31 cellular contexts compared by ENCODE assay signal in genomic region chr3:133529809-133530208, GRCh38.
"Had no signal": no experiment of that assay in that cellular context is flagged by ENCODE, and none has a peak within 500 bp of the region (broad histone marks: within the 10 kb centered on the region; RNA-seq: fewer than 3 reads in every experiment).

No MANE protein-coding gene starts in this region.

- H3K4me3 ChIP-seq: neural progenitor cell, ovary, psoas muscle, skin epidermis, smooth muscle cell, spleen, suprapubic skin, testis, tibial artery, transverse colon, vagina had no signal

- H3K4me3 Mint-ChIP-seq: naive B cell; natural killer cell; nephron; neural progenitor cell; stimulated activated naive B cell treated with anti-CD40 and anti-IgM and Interleukin-4, amounts not matched to agents 10 μg/mL and 1 μg/mL and 100 μg/mL, for 72 hours; stimulated activated naive CD8-positive, alpha-beta T cell treated with anti-CD3 and anti-CD28 coated beads, Interleukin-15, amount 100 ng/mL, for 72 hours; type B pancreatic cell had no signal

- ATAC-seq: natural killer cell; psoas muscle; right cardiac atrium; sciatic nerve; stimulated activated naive B cell treated with anti-CD40 and anti-IgM and Interleukin-4, amounts not matched to agents 10 μg/mL and 1 μg/mL and 100 μg/mL, for 72 hours; stimulated activated naive CD8-positive, alpha-beta T cell treated with anti-CD3 and anti-CD28 coated beads, Interleukin-15, amount 100 ng/mL, for 72 hours; stimulated activated naive CD8-positive, alpha-beta T cell treated with anti-CD3 and anti-CD28 coated beads, Interleukin-15, Interleukin-2, amounts not matched to agents 100 U/mL and 50 U/mL, for 24 hours had no signal

- H2AFZ ChIP-seq: parathyroid adenoma had no signal

- H3K36me3 Mint-ChIP-seq: natural killer cell; neural progenitor cell; stimulated activated naive B cell treated with anti-CD40 and anti-IgM and Interleukin-4, amounts not matched to agents 10 μg/mL and 1 μg/mL and 100 μg/mL, for 72 hours; type B pancreatic cell had no signal

- H3K4me2 ChIP-seq: neural progenitor cell, smooth muscle cell had no signal

- H3K9me3 Mint-ChIP-seq: nephron, type B pancreatic cell had no signal

- H3K9ac ChIP-seq: neural progenitor cell, parathyroid adenoma had no signal

- H3K27ac ChIP-seq: neural progenitor cell, ovary, parathyroid adenoma, psoas muscle, skin epidermis, suprapubic skin, testis, tibial artery, transverse colon, vagina had no signal

- H3K9me3 ChIP-seq: ovary, psoas muscle, suprapubic skin, testis, tibial artery, transverse colon, vagina had no signal

- FAIRE-seq: urothelium cell line had no signal

- H3K4me1 ChIP-seq: neural progenitor cell, parathyroid adenoma, psoas muscle, suprapubic skin, testis, tibial artery had no signal

- H3K27me3 ChIP-seq: neural progenitor cell, ovary, spleen, suprapubic skin, testis, tibial artery, transverse colon, vagina had no signal

- H3K4me1 Mint-ChIP-seq: natural killer cell had no signal

- H3K36me3 ChIP-seq: neural progenitor cell, ovary, spleen, suprapubic skin, tibial artery, transverse colon, vagina had no signal

- H3K27me3 Mint-ChIP-seq: progenitor cell of endocrine pancreas; stimulated activated naive CD8-positive, alpha-beta T cell treated with anti-CD3 and anti-CD28 coated beads, Interleukin-15, amount 100 ng/mL, for 72 hours; type B pancreatic cell had no signal

- H3K27ac Mint-ChIP-seq: naive B cell; natural killer cell; nephron; neural progenitor cell; progenitor cell of endocrine pancreas; stimulated activated naive B cell treated with anti-CD40 and anti-IgM and Interleukin-4, amounts not matched to agents 10 μg/mL and 1 μg/mL and 100 μg/mL, for 72 hours; stimulated activated naive CD8-positive, alpha-beta T cell treated with anti-CD3 and anti-CD28 coated beads, Interleukin-15, amount 100 ng/mL, for 72 hours; type B pancreatic cell had no signal

- DNase-seq: naive B cell; natural killer cell; occipital lobe; ovary; posterior cingulate gyrus; psoas muscle; right cardiac atrium; spleen; stimulated activated CD4-positive, alpha-beta T cell treated with anti-CD3 and anti-CD28 coated beads, Interleukin-12 subunit alpha, Interleukin-12 subunit beta, amount 100 ng/mL, for 4 hours; stimulated activated CD4-positive, alpha-beta T cell treated with anti-CD3 and anti-CD28 coated beads, Interleukin-1b, Interleukin-23, amount 100 ng/mL, for 48 hours; stimulated activated CD4-positive, alpha-beta T cell treated with anti-CD3 and anti-CD28 coated beads, Interleukin-4, amount 100 ng/mL, for 1 hour; stimulated activated CD4-positive, alpha-beta T cell treated with anti-CD3 and anti-CD28 coated beads, Interleukin-4, amount 100 ng/mL, for 4 hours; stimulated activated CD8-positive, alpha-beta memory T cell treated with anti-CD3 and anti-CD28 coated beads, Interleukin-4, amount 100 ng/mL, for 48 hours; stimulated activated naive B cell treated with anti-CD40 and anti-IgM and Interleukin-4, amounts not matched to agents 10 μg/mL and 1 μg/mL and 100 μg/mL, for 72 hours; stimulated activated naive CD8-positive, alpha-beta T cell treated with anti-CD3 and anti-CD28 coated beads, Interleukin-15, amount 100 ng/mL, for 72 hours; stimulated activated naive CD8-positive, alpha-beta T cell treated with anti-CD3 and anti-CD28 coated beads, Interleukin-15, Interleukin-2, amounts not matched to agents 100 U/mL and 50 U/mL, for 24 hours; substantia nigra; testis; tibial artery; transverse colon had no signal

- H3K79me2 ChIP-seq: parathyroid adenoma had no signal
